ENCODE assay signal across 8 cellular contexts in genomic region chr12:96061864-96062453, GRCh38.
DNase-seq lines count a peak whose midpoint lies in the region; ATAC-seq, FAIRE-seq and TF ChIP-seq lines count a peak whose summit lies in the region.

No MANE protein-coding gene starts in this region.

- H3K27me3 ChIP-seq in brain microvascular endothelial cell (replicated peaks): no peaks in the 10 kb centered on the region

- no peak overlapping the region for H3K27ac ChIP-seq in brain microvascular endothelial cell

- DNase-seq in NCI-H1092 treated with DMSO at 0.1 percent for 48 hours (lab: John Stamatoyannopoulos, UW) (peak; percentile 43), NCI-H1092 (lab: John Stamatoyannopoulos, UW) (no peak), NCI-H2029 treated with DMSO at 0.1 percent for 48 hours (lab: John Stamatoyannopoulos, UW) (peak; percentile 72), UCSD-AML1 (lab: John Stamatoyannopoulos, UW; ENCODE audit: unreplicated experiment) (peak; percentile 71), brain microvascular endothelial cell (peak; percentile 84)
- peak; percentile 47 to 61 (median 55) for DNase-seq in stimulated activated CD4-positive, alpha-beta T cell treated with anti-CD3 and anti-CD28 coated beads, Interleukin-1b, Interleukin-23, amount 100 ng/mL, for 24 hours (ENCODE audit: low read depth in 4 of 4, low spot score in 1 of 4)

- H3K4me3 ChIP-seq in brain microvascular endothelial cell (ENCODE audit: low read depth, low read length): no peak overlapping the region

- peak; percentile 72 for ATAC-seq in HG02759 (IDR thresholded peaks at IDR 0.05; ENCODE audit: unreplicated experiment)

- peak; percentile 84 for TF ChIP-seq CTCF in brain microvascular endothelial cell (IDR thresholded peaks at IDR 0.05; ENCODE audit: low read depth, low read length, missing control alignments)

- FAIRE-seq in islet of Langerhans (lab: Jason Lieb, UNC): peak; percentile 49

- in situ Hi-C loops in brain microvascular endothelial cell (cut with HindIII; ENCODE audit: low pct_ligation_motif_present, low sequenced_read_pairs): loop anchor here (25.0 kb wide), 2 partner anchors 150 to 450 kb away; no protein-coding TSS in a partner anchor

- no peaks in the 10 kb centered on the region for H3K36me3 ChIP-seq in brain microvascular endothelial cell (replicated peaks)
